In genomic region chr12:71158361-71158882, GRCh38 we compare ENCODE assay signal across 15 cellular contexts. TPM values are rescaled to one million over a fixed set of nuclear protein-coding genes. Genes with fewer than 3 reads are reported as not detected.
DNase-seq lines count a peak whose midpoint lies in the region; ATAC-seq, FAIRE-seq and TF ChIP-seq lines count a peak whose summit lies in the region.
"Had no signal": no experiment of that assay in that cellular context is flagged by ENCODE, and none has a peak within 500 bp of the region (broad histone marks: within the 10 kb centered on the region; RNA-seq: fewer than 3 reads in every experiment).

No MANE protein-coding gene starts in this region.

- TF ChIP-seq EP300 in HepG2 (IDR thresholded peaks at IDR 0.05; ENCODE audit: low read depth in 2 of 2, low read length in 2 of 2) (no peak), HepG2 (CRISPR knock-in tag; IDR thresholded peaks at IDR 0.05; ENCODE audit: borderline replicate concordance) (no peak)

- no peak for TF ChIP-seq POLR2A in HepG2 (IDR thresholded peaks at IDR 0.05; ENCODE audit: insufficient read depth in 1 of 2, low read depth in 2 of 2, low read length in 2 of 2)

- H4K20me1 ChIP-seq in HepG2 (ENCODE audit: insufficient read depth, low read length): no peaks in the 10 kb centered on the region

- ATAC-seq in Panc1 (peak; percentile 76), HepG2 (no peak), HG02885 (IDR thresholded peaks at IDR 0.05; ENCODE audit: poor library complexity, unreplicated experiment) (no peak), GM19023 (IDR thresholded peaks at IDR 0.05; ENCODE audit: unreplicated experiment) (no peak), GM21447 (IDR thresholded peaks at IDR 0.05; ENCODE audit: unreplicated experiment) (no peak)
- ATAC-seq: activated CD4-positive, CD25-positive, alpha-beta regulatory T cell treated with anti-CD3 and anti-CD28 coated beads, Interleukin-2, amount 50 U/mL, for 24 hours had no signal

- H3K79me2 ChIP-seq in HepG2 (ENCODE audit: insufficient read depth, low read length): no peaks in the 10 kb centered on the region

- H3K9ac ChIP-seq in HepG2 (ENCODE audit: insufficient read depth, low read depth, low read length): peak overlapping the region; percentile 32; the same call in 1 of the 2 replicates

- DNase-seq in NCI-H1417 (lab: John Stamatoyannopoulos, UW): peak; percentile 51 to 88 (median 67)
- DNase-seq in Panc1 (ENCODE audit: low read depth, low spot score): no peak
- DNase-seq in HepG2 (ENCODE audit: low spot score): peak; percentile 54
- no peak for DNase-seq in type B pancreatic cell (ENCODE audit: extremely low spot score, unreplicated experiment)
- DNase-seq: activated effector memory CD4-positive, alpha-beta T cell treated with anti-CD3 and anti-CD28 coated beads, Interleukin-2, amount 50 U/mL, for 16 hours; foreskin melanocyte; mammary epithelial cell; retina; Right ventricle myocardium superior; uterus had no signal

- CTCF ChIA-PET in Panc1 (lab: Charles Lee): no interaction called here
- CTCF ChIA-PET in HepG2 (lab: Yijun Ruan, JAX; ENCODE audit: low intra/inter-chr PET ratio, low total read pairs): no interaction called here

- H3K4me1 ChIP-seq in Panc1 (ENCODE audit: control insufficient read depth, insufficient read depth, low read length) (peaks cover 5% of the 10 kb centered on the region; the same call in 1 of the 2 replicates), HepG2 (ENCODE audit: insufficient read depth, low read length) (peaks cover 88% of the 10 kb centered on the region)
- H3K4me1 ChIP-seq: uterus had no signal

- H3K4me1 Mint-ChIP-seq in type B pancreatic cell (ENCODE audit: unreplicated experiment): peaks cover 7% of the 10 kb centered on the region
- H3K4me1 Mint-ChIP-seq: central memory CD8-positive, alpha-beta T cell had no signal

- H3K4me3 Mint-ChIP-seq in type B pancreatic cell: no peak overlapping the region
- H3K4me3 Mint-ChIP-seq: central memory CD8-positive, alpha-beta T cell had no signal

- no peaks in the 10 kb centered on the region for H3K36me3 Mint-ChIP-seq in type B pancreatic cell

- no peaks in the 10 kb centered on the region; the same call in 1 of the 2 replicates for H3K27me3 ChIP-seq in Panc1 (ENCODE audit: control insufficient read depth, insufficient read depth, low read length)
- no peaks in the 10 kb centered on the region for H3K27me3 ChIP-seq in HepG2 (ENCODE audit: control insufficient read depth in 1 of 2, insufficient read depth in 2 of 2, low read length in 2 of 2)
- H3K27me3 ChIP-seq: uterus had no signal

- H3K27ac ChIP-seq in Panc1 (ENCODE audit: low read length) (peak overlapping the region; percentile 23; the same call in 1 of the 2 replicates), HepG2 (ENCODE audit: extremely low read length, insufficient read depth, low read length) (peak overlapping the region; percentile 54)

- H3K4me2 ChIP-seq in HepG2 (ENCODE audit: low read depth, low read length): peak overlapping the region; percentile 48

- intact Hi-C loops in Panc1 (cut with micrococcal nuclease; ENCODE audit: unreplicated experiment) (no loop called here), HepG2 (cut with micrococcal nuclease; ENCODE audit: unreplicated experiment) (loop anchor here (2.0 to 10.0 kb wide), 2 partner anchors 20 to 276 kb away; partner anchors contain the start of gene LGR5)

- 25% methylated on average over 4 of the region's 4 CpGs for WGBS in HepG2 (ENCODE audit: low lambda C conversion rate)

- TF ChIP-seq CTCF in Panc1 (IDR thresholded peaks at IDR 0.05) (no peak), HepG2 (CRISPR knock-in tag; IDR thresholded peaks at IDR 0.05) (no peak), type B pancreatic cell (conservative IDR thresholded peaks at IDR 0.05) (no peak)

- BruUV-seq in Panc1 (replicated peaks; lab: Mats Ljungman, UMichigan): no TSS peak
- no TSS peak for BruUV-seq in HepG2 (replicated peaks; lab: Mats Ljungman, UMichigan)

- H2AFZ ChIP-seq in HepG2 (ENCODE audit: low read length): peak overlapping the region; percentile 31

- H3K36me3 ChIP-seq in Panc1 (ENCODE audit: control insufficient read depth, insufficient read depth, low read length): no peaks in the 10 kb centered on the region
- H3K36me3 ChIP-seq in HepG2 (replicated peaks in 1 of 2; ENCODE audit: control insufficient read depth in 1 of 2, insufficient read depth in 2 of 2, low read length in 2 of 2): no peaks in the 10 kb centered on the region
- H3K36me3 ChIP-seq: uterus had no signal

- in situ Hi-C loops in Panc1 (cut with HindIII; ENCODE audit: low pct_unique_long_range_greater_than_20kb, low sequenced_read_pairs) (no loop called here), HepG2 (cut with HindIII; ENCODE audit: extremely low pct_ligation_motif_present, low pct_unique_long_range_greater_than_20kb) (no loop called here)

- POLR2A ChIA-PET in Panc1 (lab: Charles Lee): no interaction called here
- POLR2A ChIA-PET in HepG2 (lab: Yijun Ruan, JAX): no interaction called here

- no peak for FAIRE-seq in HepG2 (lab: Jason Lieb, UNC)

- H3K27ac Mint-ChIP-seq in type B pancreatic cell: peak overlapping the region; percentile 4

- no peaks in the 10 kb centered on the region for H3K27me3 Mint-ChIP-seq in type B pancreatic cell
- H3K27me3 Mint-ChIP-seq: central memory CD8-positive, alpha-beta T cell had no signal

- H3K9me3 Mint-ChIP-seq in type B pancreatic cell: no peaks in the 10 kb centered on the region

- TF ChIP-seq RAD21 in HepG2 (CRISPR knock-in tag; IDR thresholded peaks at IDR 0.05): no peak

- H3K4me3 ChIP-seq in Panc1 (ENCODE audit: low read depth in 2 of 2, low read length in 2 of 2) (no peak overlapping the region), HepG2 (replicated peaks in 1 of 3; ENCODE audit: insufficient read depth in 1 of 3, low read depth in 2 of 3, low read length in 3 of 3) (no peak overlapping the region; a peak in 1 of 6 replicates)

- H3K9me3 ChIP-seq in Panc1 (ENCODE audit: control insufficient read depth, insufficient read depth, low read depth, low read length): no peaks in the 10 kb centered on the region
- H3K9me3 ChIP-seq in HepG2 (ENCODE audit: low read length): no peaks in the 10 kb centered on the region
- H3K9me3 ChIP-seq: uterus had no signal

TF ChIP-seq in HepG2, 621 proteins besides CTCF, POLR2A, EP300 and RAD21 (continues in another document):
- TF ChIP-seq TOE1 (CRISPR knock-in tag; IDR thresholded peaks at IDR 0.05) (no peak), ZNF276 (CRISPR knock-in tag; IDR thresholded peaks at IDR 0.05; ENCODE audit: low read depth) (0 out of 2 replicates have a peak, but pooled peaks have one; percentile 46), FOXA3 (CRISPR knock-in tag; IDR thresholded peaks at IDR 0.05) (peak; percentile 89), HMG20A (CRISPR knock-in tag; IDR thresholded peaks at IDR 0.05; ENCODE audit: borderline replicate concordance) (peak; percentile 14; the same call in 1 of the 2 replicates), THAP11 (CRISPR knock-in tag; IDR thresholded peaks at IDR 0.05) (0 out of 2 replicates have a peak, but pooled peaks have one; percentile 15), FOXA1 (IDR thresholded peaks at IDR 0.05) (no peak), FOXA1 (CRISPR knock-in tag; IDR thresholded peaks at IDR 0.05) (peak; percentile 80)

RNA-seq across cellular contexts. Expression of gene TSPAN8, which starts 0.6 kb away (rescaled TPM):
- total RNA-seq in Panc1 (2021; ENCODE audit: unreplicated experiment) (4.2 TPM), HepG2 (2016; rRNA removed; fragmentation: Illumina TruSeq; extraction: Trizol) (3.2 and 3.9 TPM in 2 replicates), type B pancreatic cell (ENCODE audit: low replicate concordance) (27.3 and 33.7 TPM in 2 replicates)
- 2.0 TPM for polyA plus RNA-seq in Panc1 (2012; ENCODE audit: insufficient read length)
- 1.5 and 1.9 TPM in 2 replicates for total RNA-seq in HepG2 (2016; cell fraction: cytosol; rRNA removed; fragmentation: Illumina TruSeq; extraction: Trizol; ENCODE audit: low read depth)
- 3.2 and 3.7 TPM in 2 replicates for total RNA-seq in HepG2 (2016; cell fraction: insoluble cytoplasmic fraction; rRNA removed; fragmentation: Illumina TruSeq; extraction: Trizol)
- total RNA-seq in HepG2 (2016; cell fraction: membrane; rRNA removed; fragmentation: Illumina TruSeq; extraction: Trizol): 2.6 and 4.1 TPM in 2 replicates
- 2.5 and 2.8 TPM in 2 replicates for total RNA-seq in HepG2 (2016; cell fraction: nucleus; rRNA removed; fragmentation: Illumina TruSeq; extraction: Trizol)
- polyA plus RNA-seq in HepG2 (2011; rRNA removed): 2.0 and 3.4 TPM in 2 replicates
- 1.8 and 2.0 TPM in 2 replicates for polyA plus RNA-seq in HepG2 (2011; cell fraction: cytosol; rRNA removed)
- 0.50 and 0.56 TPM in 2 replicates for polyA plus RNA-seq in HepG2 (2011; cell fraction: nucleus; rRNA removed)
- 4.2 and 4.4 TPM in 2 replicates for polyA plus RNA-seq in HepG2 (2012)
- polyA plus RNA-seq in HepG2 (2016; cell fraction: cytosol; fragmentation: Illumina TruSeq; extraction: Trizol; ENCODE audit: low read depth): 2.0 and 2.6 TPM in 2 replicates
- polyA plus RNA-seq in HepG2 (2016; cell fraction: insoluble cytoplasmic fraction; fragmentation: Illumina TruSeq; extraction: Trizol; ENCODE audit: low read depth): 3.7 and 4.0 TPM in 2 replicates
- 1.8 and 2.3 TPM in 2 replicates for polyA plus RNA-seq in HepG2 (2016; cell fraction: membrane; fragmentation: Illumina TruSeq; extraction: Trizol; ENCODE audit: low read depth)
- polyA plus RNA-seq in HepG2 (2016; cell fraction: nucleus; fragmentation: Illumina TruSeq; extraction: Trizol; ENCODE audit: insufficient read depth, low read depth): 2.8 and 5.2 TPM in 2 replicates
- polyA minus RNA-seq in HepG2 (2011; rRNA and poly(A)+ RNA removed; ENCODE audit: low replicate concordance): 0.50 and 36.3 TPM in 2 replicates
- polyA minus RNA-seq in HepG2 (2011; cell fraction: cytosol; rRNA and poly(A)+ RNA removed): 1.4 TPM in 1 of 2 replicates, not detected in the other
- 0.99 and 2.1 TPM in 2 replicates for polyA minus RNA-seq in HepG2 (2011; cell fraction: nucleus; rRNA and poly(A)+ RNA removed)
- total RNA-seq: mammary epithelial cell, Right ventricle myocardium superior had no signal
- polyA plus RNA-seq: mammary epithelial cell had no signal

Comparison
In these comparisons a context has a peak if more than half of its experiments do, and no peak if none do; other contexts are left out.
1. DNase-seq: peak in NCI-H1417 (3 of 3) and HepG2 (single experiment); none in Panc1 (single experiment) and type B pancreatic cell (single experiment).